ENCODE assay signal across 1 cellular context in genomic region chr18:31061945-31062344, GRCh38.
TF ChIP-seq lines count a peak whose summit lies in the region.

No MANE protein-coding gene starts in this region.

TF ChIP-seq in GM12878, 131 proteins besides CTCF, POLR2A, EP300 and RAD21 (continued from another document):
- TF ChIP-seq ATF2 (IDR thresholded peaks at IDR 0.05; ENCODE audit: low read length) (peak; percentile 78), BCL3 (IDR thresholded peaks at IDR 0.05; ENCODE audit: borderline replicate concordance, insufficient read depth, low read depth, low read length, poor library complexity, severe bottlenecking) (peak; percentile 86), FOS (IDR thresholded peaks at IDR 0.05; ENCODE audit: borderline replicate concordance, extremely low read depth, insufficient read length) (no peak), FOXM1 (IDR thresholded peaks at IDR 0.05; ENCODE audit: low read depth, low read length) (peak; percentile 58; the same call in 1 of the 2 replicates), RUNX3 (IDR thresholded peaks at IDR 0.05; ENCODE audit: low read length) (peak; percentile 84), CREM (IDR thresholded peaks at IDR 0.05; ENCODE audit: low read depth) (0 out of 2 replicates have a peak, but pooled peaks have one; percentile 13), MEF2A (IDR thresholded peaks at IDR 0.05; ENCODE audit: insufficient read depth, low read depth, low read length) (0 out of 2 replicates have a peak, but pooled peaks have one; percentile 28), ZNF622 (IDR thresholded peaks at IDR 0.05) (no peak)
